Comparison of ENCODE assay signal across 8 cellular contexts in the genomic region with DNA sequence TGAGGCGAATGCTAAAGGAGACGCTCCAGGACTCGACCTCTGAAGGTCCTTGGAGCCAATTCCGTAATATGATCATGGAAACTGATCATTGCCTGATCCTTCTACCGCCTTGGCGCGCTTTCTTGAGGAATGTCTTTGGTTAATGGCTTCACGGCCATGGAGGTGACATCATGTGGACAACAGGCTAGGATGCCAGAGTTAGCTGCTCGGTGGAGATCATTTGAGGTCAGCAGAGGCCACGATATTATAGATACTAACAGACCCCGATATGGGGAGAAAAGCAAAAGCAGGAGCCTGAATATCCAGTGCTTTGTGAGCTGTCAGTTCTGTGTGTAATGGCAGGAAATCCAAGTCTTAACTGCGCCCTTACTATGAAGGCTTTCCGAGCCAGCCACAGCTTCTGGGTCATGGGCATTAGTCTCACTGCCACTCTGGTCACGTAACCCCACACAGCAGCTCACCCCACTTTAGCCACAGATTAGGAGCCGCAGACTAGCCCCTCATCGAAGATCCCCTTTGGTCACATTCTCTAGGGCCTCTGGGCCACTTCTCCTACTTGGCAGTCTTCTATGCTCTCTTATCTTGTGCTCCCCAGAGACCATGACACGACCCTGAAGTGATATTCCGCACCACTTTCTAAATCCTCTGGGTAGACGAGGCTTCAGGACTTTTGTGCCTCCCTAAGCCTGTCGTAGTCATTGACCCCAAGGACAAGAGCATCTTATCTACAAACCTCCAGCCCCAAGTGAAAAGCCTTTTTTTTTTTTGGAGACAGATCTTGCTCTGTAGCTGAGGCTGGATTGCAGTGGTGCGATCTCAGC. TPM values are rescaled to one million over a fixed set of nuclear protein-coding genes. Genes with fewer than 3 reads are reported as not detected.
DNase-seq lines count a peak whose midpoint lies in the region; ATAC-seq, FAIRE-seq and TF ChIP-seq lines count a peak whose summit lies in the region.

No MANE protein-coding gene starts in this region.

- H3K9me3 ChIP-seq in right atrium auricular region (no peaks in the 10 kb centered on the region), small intestine (ENCODE audit: control insufficient read depth, low read depth) (no peaks in the 10 kb centered on the region)

- 45 to 54% (median 48%) methylated on average over 21 of the region's 21 CpGs for WGBS in small intestine, 3 donors

- H3K4me3 ChIP-seq in right atrium auricular region: peak overlapping the region; percentile 65 to 90
- H3K4me3 ChIP-seq in small intestine (ENCODE audit: low read depth in 1 of 2, low read length in 2 of 2): no peak overlapping the region

- CTCF ChIA-PET in activated CD4-positive, alpha-beta T cell treated with anti-CD3 and anti-CD28 coated beads, Interleukin-2, amount 10 ng/mL, durations not matched to agents 7 days and 5 days (lab: Charles Lee): interaction anchor here (0.6 kb wide), 1 partner anchor 45 kb away, joined by 3 read pairs; no protein-coding TSS in a partner anchor

- no peaks in the 10 kb centered on the region for H3K27me3 ChIP-seq in right atrium auricular region
- no peaks in the 10 kb centered on the region for H3K27me3 ChIP-seq in small intestine (ENCODE audit: control insufficient read depth in 2 of 2, insufficient read depth in 2 of 2, low read length in 2 of 2)

- peak overlapping the region; percentile 89 for H3K4me3 Mint-ChIP-seq in activated CD4-positive, alpha-beta T cell treated with anti-CD3 and anti-CD28 coated beads, Interleukin-2, amount 10 ng/mL, durations not matched to agents 7 days and 5 days
- H3K4me3 Mint-ChIP-seq in activated T-helper 1 cell treated with anti-CD3 and anti-CD28 coated beads, Interleukin-12 subunit alpha, Interleukin-12 subunit beta, Interleukin-2, Interleukin-4 antibody, amounts not matched to agents 30 ng/mL and 10 ng/mL and 1 ng/mL, durations not matched to agents 14 hours and 24 hours and 36 hours: peak overlapping the region; percentile 98

- POLR2A ChIA-PET in activated CD4-positive, alpha-beta T cell treated with anti-CD3 and anti-CD28 coated beads, Interleukin-2, amount 10 ng/mL, durations not matched to agents 7 days and 5 days (lab: Charles Lee): no interaction called here

- H3K27me3 Mint-ChIP-seq in activated CD4-positive, alpha-beta T cell treated with anti-CD3 and anti-CD28 coated beads, Interleukin-2, amount 10 ng/mL, durations not matched to agents 7 days and 5 days: no peaks in the 10 kb centered on the region
- no peaks in the 10 kb centered on the region for H3K27me3 Mint-ChIP-seq in activated T-helper 1 cell treated with anti-CD3 and anti-CD28 coated beads, Interleukin-12 subunit alpha, Interleukin-12 subunit beta, Interleukin-2, Interleukin-4 antibody, amounts not matched to agents 30 ng/mL and 10 ng/mL and 1 ng/mL, durations not matched to agents 14 hours and 24 hours and 36 hours (ENCODE audit: insufficient read depth)

- no peaks in the 10 kb centered on the region for H3K9me3 Mint-ChIP-seq in activated CD4-positive, alpha-beta T cell treated with anti-CD3 and anti-CD28 coated beads, Interleukin-2, amount 10 ng/mL, durations not matched to agents 7 days and 5 days
- no peaks in the 10 kb centered on the region for H3K9me3 Mint-ChIP-seq in activated T-helper 1 cell treated with anti-CD3 and anti-CD28 coated beads, Interleukin-12 subunit alpha, Interleukin-12 subunit beta, Interleukin-2, Interleukin-4 antibody, amounts not matched to agents 30 ng/mL and 10 ng/mL and 1 ng/mL, durations not matched to agents 14 hours and 24 hours and 36 hours

- H3K36me3 Mint-ChIP-seq in activated CD4-positive, alpha-beta T cell treated with anti-CD3 and anti-CD28 coated beads, Interleukin-2, amount 10 ng/mL, durations not matched to agents 7 days and 5 days (ENCODE audit: low read depth): peaks cover 24% of the 10 kb centered on the region
- H3K36me3 Mint-ChIP-seq in activated T-helper 1 cell treated with anti-CD3 and anti-CD28 coated beads, Interleukin-12 subunit alpha, Interleukin-12 subunit beta, Interleukin-2, Interleukin-4 antibody, amounts not matched to agents 30 ng/mL and 10 ng/mL and 1 ng/mL, durations not matched to agents 14 hours and 24 hours and 36 hours (ENCODE audit: low read depth): peaks cover 24% of the 10 kb centered on the region

- H3K27ac Mint-ChIP-seq in activated CD4-positive, alpha-beta T cell treated with anti-CD3 and anti-CD28 coated beads, Interleukin-2, amount 10 ng/mL, durations not matched to agents 7 days and 5 days: peak overlapping the region; percentile 97
- H3K27ac Mint-ChIP-seq in activated T-helper 1 cell treated with anti-CD3 and anti-CD28 coated beads, Interleukin-12 subunit alpha, Interleukin-12 subunit beta, Interleukin-2, Interleukin-4 antibody, amounts not matched to agents 30 ng/mL and 10 ng/mL and 1 ng/mL, durations not matched to agents 14 hours and 24 hours and 36 hours: peak overlapping the region; percentile 90

- ATAC-seq in GM19035 (IDR thresholded peaks at IDR 0.05; ENCODE audit: unreplicated experiment): no peak

- H3K27ac ChIP-seq in right atrium auricular region (peak overlapping the region; percentile 88 to 91), small intestine (ENCODE audit: low read depth in 1 of 2, low read length in 1 of 2) (peak overlapping the region; percentile 62 to 98)

- H3K36me3 ChIP-seq in right atrium auricular region: peaks cover 16% of the 10 kb centered on the region
- peaks cover 0 to 6% of the 10 kb centered on the region in 2 donors for H3K36me3 ChIP-seq in small intestine (ENCODE audit: control insufficient read depth in 2 of 2, insufficient read depth in 2 of 2, low read length in 2 of 2)

- peaks cover 51% of the 10 kb centered on the region for H3K4me1 Mint-ChIP-seq in activated CD4-positive, alpha-beta T cell treated with anti-CD3 and anti-CD28 coated beads, Interleukin-2, amount 10 ng/mL, durations not matched to agents 7 days and 5 days
- H3K4me1 Mint-ChIP-seq in activated T-helper 1 cell treated with anti-CD3 and anti-CD28 coated beads, Interleukin-12 subunit alpha, Interleukin-12 subunit beta, Interleukin-2, Interleukin-4 antibody, amounts not matched to agents 30 ng/mL and 10 ng/mL and 1 ng/mL, durations not matched to agents 14 hours and 24 hours and 36 hours (ENCODE audit: low read depth): peaks cover 51% of the 10 kb centered on the region

- FAIRE-seq in small intestine (lab: Jason Lieb, UNC): no peak

- H3K4me1 ChIP-seq in right atrium auricular region (peaks cover 0 to 54% of the 10 kb centered on the region in 2 donors), small intestine (ENCODE audit: control insufficient read depth in 2 of 2, insufficient read depth in 1 of 2, low read depth in 1 of 2, low read length in 1 of 2) (peaks cover 2 to 14% of the 10 kb centered on the region in 2 donors)

- no peak for DNase-seq in activated CD4-positive, alpha-beta T cell treated with anti-CD3 and anti-CD28 coated beads, Interleukin-2, amount 10 ng/mL, durations not matched to agents 7 days and 5 days
- no peak for DNase-seq in activated CD4-positive, alpha-beta T cell treated with anti-CD3 and anti-CD28 coated beads for 4 hours
- no peak for DNase-seq in activated T-helper 1 cell treated with anti-CD3 and anti-CD28 coated beads, Interleukin-12 subunit alpha, Interleukin-12 subunit beta, Interleukin-2, Interleukin-4 antibody, amounts not matched to agents 30 ng/mL and 10 ng/mL and 1 ng/mL, durations not matched to agents 14 hours and 24 hours and 36 hours (ENCODE audit: low spot score)
- DNase-seq in right atrium auricular region (ENCODE audit: low spot score) (no peak), small intestine (no peak), germinal center (ENCODE audit: low spot score) (no peak), mucosa of gallbladder (ENCODE audit: low spot score) (no peak)

- intact Hi-C loops in activated T-helper 1 cell treated with anti-CD3 and anti-CD28 coated beads, Interleukin-12 subunit alpha, Interleukin-12 subunit beta, Interleukin-2, Interleukin-4 antibody, amounts not matched to agents 30 ng/mL and 10 ng/mL and 1 ng/mL, durations not matched to agents 14 hours and 24 hours and 36 hours (cut with micrococcal nuclease): loop anchor here (1.0 kb wide), 12 partner anchors 15 to 483 kb away; a partner anchor contains a TSS

- TF ChIP-seq CTCF in right atrium auricular region (IDR thresholded peaks at IDR 0.05): no peak

RNA-seq across cellular contexts. Expression of a gene that starts 0.7 kb away (rescaled TPM):
- 100 to 1,000 TPM; 177 to 201 TPM for total RNA-seq in activated CD4-positive, alpha-beta T cell treated with anti-CD3 and anti-CD28 coated beads, Interleukin-2, amount 10 ng/mL, durations not matched to agents 7 days and 5 days
- total RNA-seq in activated T-helper 1 cell treated with anti-CD3 and anti-CD28 coated beads, Interleukin-12 subunit alpha, Interleukin-12 subunit beta, Interleukin-2, Interleukin-4 antibody, amounts not matched to agents 30 ng/mL and 10 ng/mL and 1 ng/mL, durations not matched to agents 14 hours and 24 hours and 36 hours: 269 and 280 TPM in 2 replicates
- total RNA-seq in right atrium auricular region (100 to 1,000 TPM; 236 to 513 TPM), mucosa of gallbladder (156 TPM)
- 100 to 1,000 TPM in 2 of 3 donors, 10 to 100 TPM in 1; 94.6 to 123 (median 112) TPM for polyA plus RNA-seq in small intestine

RNA-seq across cellular contexts. Expression of a gene that starts 14.9 kb away (rescaled TPM):
- total RNA-seq in activated CD4-positive, alpha-beta T cell treated with anti-CD3 and anti-CD28 coated beads, Interleukin-2, amount 10 ng/mL, durations not matched to agents 7 days and 5 days: 100 to 1,000 TPM in 1 of 2 experiments, 10 to 100 TPM in 1; 96.2 to 105 TPM
- 170 and 172 TPM in 2 replicates for total RNA-seq in activated T-helper 1 cell treated with anti-CD3 and anti-CD28 coated beads, Interleukin-12 subunit alpha, Interleukin-12 subunit beta, Interleukin-2, Interleukin-4 antibody, amounts not matched to agents 30 ng/mL and 10 ng/mL and 1 ng/mL, durations not matched to agents 14 hours and 24 hours and 36 hours
- total RNA-seq in right atrium auricular region: 10 to 100 TPM; 37.0 to 55.2 TPM
- polyA plus RNA-seq in small intestine: 100 to 1,000 TPM in 2 of 3 donors, 10 to 100 TPM in 1; 80.0 to 156 (median 112) TPM
- total RNA-seq in mucosa of gallbladder: 140 TPM

RNA-seq across cellular contexts. Expression of a gene that starts 32.9 kb away (rescaled TPM):
- 10 to 100 TPM; 76.9 to 78.9 TPM for total RNA-seq in activated CD4-positive, alpha-beta T cell treated with anti-CD3 and anti-CD28 coated beads, Interleukin-2, amount 10 ng/mL, durations not matched to agents 7 days and 5 days
- total RNA-seq in activated T-helper 1 cell treated with anti-CD3 and anti-CD28 coated beads, Interleukin-12 subunit alpha, Interleukin-12 subunit beta, Interleukin-2, Interleukin-4 antibody, amounts not matched to agents 30 ng/mL and 10 ng/mL and 1 ng/mL, durations not matched to agents 14 hours and 24 hours and 36 hours: 20.9 and 21.3 TPM in 2 replicates
- total RNA-seq in right atrium auricular region: 10 to 100 TPM; 14.5 to 18.4 TPM
- 10 to 100 TPM; 20.8 to 41.4 (median 20.8) TPM for polyA plus RNA-seq in small intestine
- 114 TPM for total RNA-seq in mucosa of gallbladder

RNA-seq across cellular contexts. Expression of a gene that starts 34.1 kb away (rescaled TPM):
- 10 to 100 TPM; 15.3 to 17.1 TPM for total RNA-seq in activated CD4-positive, alpha-beta T cell treated with anti-CD3 and anti-CD28 coated beads, Interleukin-2, amount 10 ng/mL, durations not matched to agents 7 days and 5 days
- 17.8 and 18.0 TPM in 2 replicates for total RNA-seq in activated T-helper 1 cell treated with anti-CD3 and anti-CD28 coated beads, Interleukin-12 subunit alpha, Interleukin-12 subunit beta, Interleukin-2, Interleukin-4 antibody, amounts not matched to agents 30 ng/mL and 10 ng/mL and 1 ng/mL, durations not matched to agents 14 hours and 24 hours and 36 hours
- total RNA-seq in right atrium auricular region (100 to 1,000 TPM in 1 of 2 donors, 10 to 100 TPM in 1; 68.5 to 149 TPM), mucosa of gallbladder (10.7 TPM)
- polyA plus RNA-seq in small intestine: 10 to 100 TPM in 1 of 3 donors, 1 to 10 TPM in 2; 5.4 to 10.5 (median 5.6) TPM

RNA-seq across cellular contexts. Expression of a gene that starts 37.8 kb away (rescaled TPM):
- total RNA-seq in activated CD4-positive, alpha-beta T cell treated with anti-CD3 and anti-CD28 coated beads, Interleukin-2, amount 10 ng/mL, durations not matched to agents 7 days and 5 days: 1 to 10 TPM; 6.1 to 8.0 TPM
- 40.0 and 43.3 TPM in 2 replicates for total RNA-seq in activated T-helper 1 cell treated with anti-CD3 and anti-CD28 coated beads, Interleukin-12 subunit alpha, Interleukin-12 subunit beta, Interleukin-2, Interleukin-4 antibody, amounts not matched to agents 30 ng/mL and 10 ng/mL and 1 ng/mL, durations not matched to agents 14 hours and 24 hours and 36 hours
- not detected for total RNA-seq in right atrium auricular region
- under 1 TPM in 1 of 3 donors, not detected in 2; 0.57 TPM for polyA plus RNA-seq in small intestine
- total RNA-seq in mucosa of gallbladder: 0.49 TPM

Comparison
In these comparisons a context has a peak if more than half of its experiments do, and no peak if none do; other contexts are left out.
1. H3K4me3 ChIP-seq: peak in right atrium auricular region (2 of 2); none in small intestine (0 of 2).